Comparison of ENCODE assay signal across 8 cellular contexts in genomic region chr4:185471235-185472062, GRCh38. TPM values are rescaled to one million over a fixed set of nuclear protein-coding genes. Genes with fewer than 3 reads are reported as not detected.
DNase-seq lines count a peak whose midpoint lies in the region; ATAC-seq and TF ChIP-seq lines count a peak whose summit lies in the region.

TSS of gene CCDC110 (minus strand) at chr4:185471733. CDS start at chr4:185471683, 50 bp downstream.

- H3K27me3 Mint-ChIP-seq in WTC11 (ENCODE audit: low read depth): peaks cover 58% of the 10 kb centered on the region

- ATAC-seq in GM18508 (IDR thresholded peaks at IDR 0.05; ENCODE audit: insufficient read depth, unreplicated experiment): peak; percentile 44
- ATAC-seq in HG03025 (IDR thresholded peaks at IDR 0.05; ENCODE audit: low FRiP score, unreplicated experiment): peak; percentile 91
- peak; percentile 98 for ATAC-seq in WTC11

- CTCF ChIA-PET in WTC11 (lab: Charles Lee): interaction anchor here (0.7 to 1.2 kb wide), 5 partner anchors 16 to 550 kb away, joined by 3 to 5 read pairs (median 3); partner anchors contain the start of gene PDLIM3

- 0 out of 2 replicates have a peak within 1 kb of the TSS, but pooled peaks have one; percentile 25 for H3K27ac ChIP-seq in 22Rv1

- H3K4me1 Mint-ChIP-seq in WTC11: peaks cover 10% of the 10 kb centered on the region

- no peak within 1 kb of the TSS for H3K27ac Mint-ChIP-seq in WTC11

- peaks cover 8% of the 10 kb centered on the region; the same call in 1 of the 2 replicates for H3K9me3 Mint-ChIP-seq in WTC11

- H3K4me3 Mint-ChIP-seq in WTC11: peak within 1 kb of the TSS; percentile 84

- TF ChIP-seq CTCF in 22Rv1 (IDR thresholded peaks at IDR 0.05): peak; percentile 83
- TF ChIP-seq CTCF in WTC11 (IDR thresholded peaks at IDR 0.05): peak; percentile 51
- peak; percentile 18 for TF ChIP-seq CTCF in cardiac fibroblast (IDR thresholded peaks at IDR 0.05; ENCODE audit: low read depth, low read length)

- peak within 1 kb of the TSS; percentile 76 for H3K4me3 ChIP-seq in cardiac fibroblast (replicated peaks in 1 of 2; ENCODE audit: low read depth in 2 of 2, low read length in 2 of 2)

- POLR2A ChIA-PET in WTC11 (lab: Charles Lee): no interaction called here

- peaks cover 2% of the 10 kb centered on the region; the same call in 1 of the 2 replicates for H3K36me3 Mint-ChIP-seq in WTC11

- DNase-seq in NCI-H2107 treated with DMSO at 0.1 percent for 48 hours (lab: John Stamatoyannopoulos, UW; ENCODE audit: unreplicated experiment) (peak; percentile 65), WTC11 (ENCODE audit: low spot score) (peak; percentile 95), cardiac fibroblast (ENCODE audit: low read depth in 2 of 2) (peak; percentile 95 to 98), islet precursor cell (peak; percentile 96)
- DNase-seq in stimulated activated CD4-positive, alpha-beta T cell treated with anti-CD3 and anti-CD28 coated beads, Interleukin-12 subunit alpha, Interleukin-12 subunit beta, amount 100 ng/mL, for 24 hours (ENCODE audit: low read depth in 2 of 2): peak; percentile 86

TF ChIP-seq in WTC11, 78 proteins besides CTCF, POLR2A, EP300 and RAD21:
- 0 out of 2 replicates have a peak, but pooled peaks have one; percentile 28 for TF ChIP-seq ZBTB43 (CRISPR knock-in tag; IDR thresholded peaks at IDR 0.05)
- TF ChIP-seq FOXP1 (CRISPR knock-in tag; IDR thresholded peaks at IDR 0.05; ENCODE audit: borderline replicate concordance): 0 out of 2 replicates have a peak, but pooled peaks have one; percentile 38
- peak; percentile 70; the same call in 1 of the 2 replicates for TF ChIP-seq SP1 (CRISPR knock-in tag; conservative IDR thresholded peaks at IDR 0.05)
- 0 out of 2 replicates have a peak, but pooled peaks have one; percentile 15 for TF ChIP-seq RELA (CRISPR knock-in tag; IDR thresholded peaks at IDR 0.05; ENCODE audit: borderline replicate concordance)
- TF ChIP-seq ZNF423 (CRISPR knock-in tag; IDR thresholded peaks at IDR 0.05): peak; percentile 91
- TF ChIP-seq PRDM15 (CRISPR knock-in tag; IDR thresholded peaks at IDR 0.05): no peak
- TF ChIP-seq GABPB1 (CRISPR knock-in tag; IDR thresholded peaks at IDR 0.05): 0 out of 2 replicates have a peak, but pooled peaks have one; percentile 18
- TF ChIP-seq ZSCAN18 (CRISPR knock-in tag; IDR thresholded peaks at IDR 0.05): no peak
- no peak for TF ChIP-seq PREB (CRISPR knock-in tag; IDR thresholded peaks at IDR 0.05; ENCODE audit: borderline replicate concordance)
- TF ChIP-seq SMAD3 (CRISPR knock-in tag; IDR thresholded peaks at IDR 0.05; ENCODE audit: borderline replicate concordance): no peak
- TF ChIP-seq HMGXB4 (CRISPR knock-in tag; IDR thresholded peaks at IDR 0.05): peak; percentile 87; the same call in 1 of the 2 replicates
- no peak for TF ChIP-seq GTF2I (CRISPR knock-in tag; conservative IDR thresholded peaks at IDR 0.05)
- TF ChIP-seq RORB (CRISPR knock-in tag; IDR thresholded peaks at IDR 0.05): no peak
- TF ChIP-seq MYBL2 (CRISPR knock-in tag; IDR thresholded peaks at IDR 0.05): 0 out of 2 replicates have a peak, but pooled peaks have one; percentile 33
TF ChIP-seq in WTC11: peak in this region for 8.

RNA-seq across cellular contexts. Expression of gene CCDC110, which starts in this region (rescaled TPM):
- total RNA-seq in WTC11 (2021): 2.1 to 2.9 TPM (median 2.2 TPM) in 3 replicates

Comparison
In these comparisons a context has a peak if more than half of its experiments do, and no peak if none do; other contexts are left out.
1. Peak in every context shown above with its lines: DNase-seq, ATAC-seq, H3K4me3 ChIP-seq and H3K27ac ChIP-seq.
2. CTCF ChIP-seq: peak in every context shown above with its lines; median percentile 83 in 22Rv1; 51 in WTC11; 18 in cardiac fibroblast.
3. ATAC-seq: peak in every context shown above with its lines; median percentile 98 in WTC11; 91 in HG03025; 44 in GM18508.